Comparison of ENCODE assay signal across 8 cellular contexts in the genomic region with DNA sequence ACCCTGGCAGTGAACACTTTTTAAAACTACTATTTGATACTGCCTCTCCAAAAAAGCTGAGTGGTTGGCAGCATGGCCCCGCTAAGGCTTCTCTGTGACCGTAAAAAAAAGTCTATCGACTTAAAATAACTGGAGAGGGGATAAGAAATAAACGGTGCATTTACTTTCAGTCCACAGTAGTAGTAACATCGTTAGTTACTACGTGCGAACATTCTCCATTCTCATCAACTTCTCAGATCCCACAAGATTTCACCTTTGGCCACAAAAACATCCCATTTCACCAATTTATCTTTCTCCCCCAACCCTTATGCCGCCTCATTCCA. TPM values are rescaled to one million over a fixed set of nuclear protein-coding genes. Genes with fewer than 3 reads are reported as not detected.
DNase-seq lines count a peak whose midpoint lies in the region; ATAC-seq, FAIRE-seq and TF ChIP-seq lines count a peak whose summit lies in the region.

No MANE protein-coding gene starts in this region.

- H3K4me3 Mint-ChIP-seq in CD4-positive, CD25-positive, alpha-beta regulatory T cell: peak overlapping the region; percentile 90 to 97 (median 95)
- peak overlapping the region; percentile 89 for H3K4me3 Mint-ChIP-seq in mesothelial cell of epicardium

- DNase-seq in CD4-positive, CD25-positive, alpha-beta regulatory T cell: no peak
- DNase-seq in bronchial epithelial cell (ENCODE audit: low read depth) (no peak), mesothelial cell of epicardium (ENCODE audit: low spot score in 2 of 2, unreplicated experiment in 2 of 2) (no peak), DMS79 treated with DMSO at 0.1 percent for 48 hours (lab: John Stamatoyannopoulos, UW) (no peak), ACHN (no peak), NCI-H345 treated with DMSO at 0.1 percent for 48 hours (lab: John Stamatoyannopoulos, UW; ENCODE audit: unreplicated experiment) (no peak)

- peaks cover 23% of the 10 kb centered on the region for H3K4me1 ChIP-seq in CD4-positive, CD25-positive, alpha-beta regulatory T cell (ENCODE audit: control insufficient read depth, insufficient read depth, low read length, poor library complexity, severe bottlenecking)
- H3K4me1 ChIP-seq in HUES64 (ENCODE audit: insufficient read depth, low read length): peaks cover 18% of the 10 kb centered on the region

- peaks cover 29% of the 10 kb centered on the region for H3K36me3 ChIP-seq in CD4-positive, CD25-positive, alpha-beta regulatory T cell (ENCODE audit: control insufficient read depth, insufficient read depth, low read length)
- peaks cover 36% of the 10 kb centered on the region for H3K36me3 ChIP-seq in HUES64 (ENCODE audit: insufficient read depth, low read length)
- peaks cover 2% of the 10 kb centered on the region for H3K36me3 ChIP-seq in bronchial epithelial cell (ENCODE audit: control insufficient read depth, insufficient read depth, low read length)

- H3K4me3 ChIP-seq in CD4-positive, CD25-positive, alpha-beta regulatory T cell (ENCODE audit: low read depth, low read length): peak overlapping the region; percentile 99
- H3K4me3 ChIP-seq in HUES64 (ENCODE audit: low read length) (peak overlapping the region; percentile 85), bronchial epithelial cell (ENCODE audit: low read depth, low read length) (peak overlapping the region; percentile 94)

- 75% methylated on average over 8 of the region's 8 CpGs for WGBS in HUES64

- ATAC-seq in CD4-positive, CD25-positive, alpha-beta regulatory T cell (ENCODE audit: low read depth in 2 of 2): peak; percentile 17 to 32
- ATAC-seq in GM21447 (IDR thresholded peaks at IDR 0.05; ENCODE audit: unreplicated experiment): peak; percentile 15

- no peaks in the 10 kb centered on the region for H3K9me3 ChIP-seq in CD4-positive, CD25-positive, alpha-beta regulatory T cell (ENCODE audit: control insufficient read depth in 2 of 2, low read length in 2 of 2)
- H3K9me3 ChIP-seq in HUES64 (ENCODE audit: insufficient read depth, low read depth, low read length): no peaks in the 10 kb centered on the region

- peak overlapping the region; percentile 96 to 99 (median 98) for H3K27ac Mint-ChIP-seq in CD4-positive, CD25-positive, alpha-beta regulatory T cell
- peak overlapping the region; percentile 94 for H3K27ac Mint-ChIP-seq in mesothelial cell of epicardium

- H3K27me3 ChIP-seq in CD4-positive, CD25-positive, alpha-beta regulatory T cell (ENCODE audit: control insufficient read depth, insufficient read depth, low read length): no peaks in the 10 kb centered on the region
- H3K27me3 ChIP-seq in HUES64 (ENCODE audit: insufficient read depth, low read length) (no peaks in the 10 kb centered on the region), bronchial epithelial cell (ENCODE audit: control insufficient read depth, insufficient read depth, low read length) (no peaks in the 10 kb centered on the region)

- peak overlapping the region; percentile 96 for H3K9ac ChIP-seq in HUES64 (ENCODE audit: low read depth, low read length)

- peaks cover 28 to 62% (median 45%) of the 10 kb centered on the region in 4 donors for H3K4me1 Mint-ChIP-seq in CD4-positive, CD25-positive, alpha-beta regulatory T cell
- H3K4me1 Mint-ChIP-seq in mesothelial cell of epicardium: peaks cover 18% of the 10 kb centered on the region

- in situ Hi-C loops in ACHN (cut with HindIII; ENCODE audit: low pct_ligation_motif_present, low pct_unique_long_range_greater_than_20kb, low sequenced_read_pairs): no loop called here

- H3K36me3 Mint-ChIP-seq in CD4-positive, CD25-positive, alpha-beta regulatory T cell: peaks cover 20% of the 10 kb centered on the region
- H3K36me3 Mint-ChIP-seq in mesothelial cell of epicardium: peaks cover 9% of the 10 kb centered on the region

- TF ChIP-seq CTCF in bronchial epithelial cell (IDR thresholded peaks at IDR 0.05; ENCODE audit: insufficient read depth, low read length, severe bottlenecking) (no peak), mesothelial cell of epicardium (IDR thresholded peaks at IDR 0.05; ENCODE audit: unreplicated experiment) (no peak)

- peak overlapping the region; percentile 94 for H3K27ac ChIP-seq in CD4-positive, CD25-positive, alpha-beta regulatory T cell (ENCODE audit: insufficient read depth, low read length, poor library complexity, severe bottlenecking)
- H3K27ac ChIP-seq in HUES64 (ENCODE audit: low read depth, low read length): peak overlapping the region; percentile 86

- FAIRE-seq in bronchial epithelial cell (lab: Jason Lieb, UNC): no peak

- no peaks in the 10 kb centered on the region for H3K9me3 Mint-ChIP-seq in CD4-positive, CD25-positive, alpha-beta regulatory T cell
- H3K9me3 Mint-ChIP-seq in mesothelial cell of epicardium: no peaks in the 10 kb centered on the region

- H3K27me3 Mint-ChIP-seq in CD4-positive, CD25-positive, alpha-beta regulatory T cell: no peaks in the 10 kb centered on the region
- H3K27me3 Mint-ChIP-seq in mesothelial cell of epicardium (ENCODE audit: low read depth): no peaks in the 10 kb centered on the region

RNA-seq across cellular contexts. Expression of a gene that starts 0.5 kb away (rescaled TPM):
- 59.4 TPM for total RNA-seq in CD4-positive, CD25-positive, alpha-beta regulatory T cell
- 10 to 100 TPM; 45.8 to 51.3 (median 49.3) TPM for polyA plus RNA-seq in CD4-positive, CD25-positive, alpha-beta regulatory T cell
- polyA plus RNA-seq in HUES64 (2013, experiment 1 of 2): 71.6 TPM
- 71.4 TPM for polyA plus RNA-seq in HUES64 (2013, experiment 2 of 2)
- 17.3 and 25.3 TPM in 2 replicates for total RNA-seq in bronchial epithelial cell
- total RNA-seq in mesothelial cell of epicardium: 29.8 to 33.5 TPM (median 30.0 TPM) in 3 replicates

RNA-seq across cellular contexts. Expression of a gene that starts 23.1 kb away (rescaled TPM):
- total RNA-seq in CD4-positive, CD25-positive, alpha-beta regulatory T cell: 1.3 TPM
- polyA plus RNA-seq in CD4-positive, CD25-positive, alpha-beta regulatory T cell: 1 to 10 TPM in 2 of 4 donors, under 1 TPM in 2; 0.61 to 4.5 (median 2.2) TPM
- 87.6 TPM for polyA plus RNA-seq in HUES64 (2013, experiment 1 of 2)
- 92.6 TPM for polyA plus RNA-seq in HUES64 (2013, experiment 2 of 2)
- total RNA-seq in bronchial epithelial cell: 0.79 and 1.4 TPM in 2 replicates
- total RNA-seq in mesothelial cell of epicardium: 17.5 to 18.7 TPM (median 18.6 TPM) in 3 replicates

RNA-seq across cellular contexts. Expression of a gene that starts 35.6 kb away (rescaled TPM):
- total RNA-seq in CD4-positive, CD25-positive, alpha-beta regulatory T cell: not detected
- 1 to 10 TPM in 1 of 4 donors, under 1 TPM in 2, not detected in 1; 0.14 to 1.8 (median 0.56) TPM for polyA plus RNA-seq in CD4-positive, CD25-positive, alpha-beta regulatory T cell
- 1.4 TPM for polyA plus RNA-seq in HUES64 (2013, experiment 1 of 2)
- polyA plus RNA-seq in HUES64 (2013, experiment 2 of 2): 1.3 TPM
- under 0.01 TPM in 1 of 2 replicates, not detected in the other for total RNA-seq in bronchial epithelial cell
- not detected in 3 replicates for total RNA-seq in mesothelial cell of epicardium
